ENCODE assay signal across 8 cellular contexts in genomic region chr7:66627151-66627681, GRCh38. TPM values are rescaled to one million over a fixed set of nuclear protein-coding genes. Genes with fewer than 3 reads are reported as not detected.
A peak's percentile ranks its signal among the peaks of the same experiment; 100 is the strongest.
DNase-seq lines count a peak whose midpoint lies in the region; ATAC-seq and TF ChIP-seq lines count a peak whose summit lies in the region.

No MANE protein-coding gene starts in this region.

- H3K27me3 ChIP-seq in brain microvascular endothelial cell (replicated peaks): no peaks in the 10 kb centered on the region

- no peaks in the 10 kb centered on the region for H3K36me3 ChIP-seq in brain microvascular endothelial cell (replicated peaks)

- H3K27ac ChIP-seq in brain microvascular endothelial cell: no peak overlapping the region

- peaks cover 37% of the 10 kb centered on the region for H3K4me1 Mint-ChIP-seq in activated T-cell treated with anti-CD3 and anti-CD28 coated beads, Interleukin-2, amount 50 U/mL, for 24 hours (ENCODE audit: low read depth)

- in situ Hi-C loops in brain microvascular endothelial cell (cut with HindIII; ENCODE audit: low pct_ligation_motif_present, low sequenced_read_pairs): no loop called here

- H3K9me3 Mint-ChIP-seq in activated T-cell treated with anti-CD3 and anti-CD28 coated beads, Interleukin-2, amount 50 U/mL, for 24 hours: no peaks in the 10 kb centered on the region

- no peak for ATAC-seq in GM21423 (IDR thresholded peaks at IDR 0.05; ENCODE audit: unreplicated experiment)
- no peak for ATAC-seq in HG03354 (IDR thresholded peaks at IDR 0.05; ENCODE audit: poor library complexity, severe bottlenecking, unreplicated experiment)

- TF ChIP-seq CTCF in fibroblast of villous mesenchyme (IDR thresholded peaks at IDR 0.05; ENCODE audit: insufficient read depth, low read depth, low read length): no peak
- no peak for TF ChIP-seq CTCF in brain microvascular endothelial cell (IDR thresholded peaks at IDR 0.05; ENCODE audit: low read depth, low read length, missing control alignments)

- H3K4me3 ChIP-seq in fibroblast of villous mesenchyme (ENCODE audit: low read depth, low read length): peak overlapping the region; percentile 79
- H3K4me3 ChIP-seq in brain microvascular endothelial cell (ENCODE audit: low read depth, low read length): no peak overlapping the region

- H3K27ac Mint-ChIP-seq in activated T-cell treated with anti-CD3 and anti-CD28 coated beads, Interleukin-2, amount 50 U/mL, for 24 hours: peak overlapping the region; percentile 59

- peak overlapping the region; percentile 69 for H3K4me3 Mint-ChIP-seq in activated T-cell treated with anti-CD3 and anti-CD28 coated beads, Interleukin-2, amount 50 U/mL, for 24 hours

- H3K27me3 Mint-ChIP-seq in activated T-cell treated with anti-CD3 and anti-CD28 coated beads, Interleukin-2, amount 50 U/mL, for 24 hours: no peaks in the 10 kb centered on the region

- no peak for DNase-seq in activated T-cell treated with anti-CD3 and anti-CD28 coated beads, Interleukin-2, amount 50 U/mL, for 24 hours
- no peak for DNase-seq in activated T-cell treated with anti-CD3 and anti-CD28 coated beads, Interleukin-2, amount 50 U/mL, for 1 hour
- DNase-seq in SIG-M5 treated with dmso at 0.1 percent for 504 hours (lab: John Stamatoyannopoulos, UW; ENCODE audit: unreplicated experiment) (peak; percentile 69), fibroblast of villous mesenchyme (ENCODE audit: low read depth) (peak; percentile 100), superior temporal gyrus (ENCODE audit: extremely low spot score) (peak; percentile 31), brain microvascular endothelial cell (no peak)

- peaks cover 3% of the 10 kb centered on the region for H3K36me3 Mint-ChIP-seq in activated T-cell treated with anti-CD3 and anti-CD28 coated beads, Interleukin-2, amount 50 U/mL, for 24 hours (ENCODE audit: low read depth)

RNA-seq across cellular contexts. Expression of gene KCTD7, which starts 1.5 kb away (rescaled TPM):
- 11.2 and 12.2 TPM in 2 replicates for total RNA-seq in fibroblast of villous mesenchyme

Comparison
In these comparisons a context has a peak if more than half of its experiments do, and no peak if none do; other contexts are left out.
1. DNase-seq: peak in SIG-M5 treated with dmso at 0.1 percent for 504 hours (single experiment), fibroblast of villous mesenchyme (single experiment) and superior temporal gyrus (single experiment); none in activated T-cell treated with anti-CD3 and anti-CD28 coated beads, Interleukin-2, amount 50 U/mL, for 24 hours (single experiment), activated T-cell treated with anti-CD3 and anti-CD28 coated beads, Interleukin-2, amount 50 U/mL, for 1 hour (single experiment) and brain microvascular endothelial cell (single experiment).